Comparison of ENCODE assay signal across 9 cellular contexts in the genomic region with DNA sequence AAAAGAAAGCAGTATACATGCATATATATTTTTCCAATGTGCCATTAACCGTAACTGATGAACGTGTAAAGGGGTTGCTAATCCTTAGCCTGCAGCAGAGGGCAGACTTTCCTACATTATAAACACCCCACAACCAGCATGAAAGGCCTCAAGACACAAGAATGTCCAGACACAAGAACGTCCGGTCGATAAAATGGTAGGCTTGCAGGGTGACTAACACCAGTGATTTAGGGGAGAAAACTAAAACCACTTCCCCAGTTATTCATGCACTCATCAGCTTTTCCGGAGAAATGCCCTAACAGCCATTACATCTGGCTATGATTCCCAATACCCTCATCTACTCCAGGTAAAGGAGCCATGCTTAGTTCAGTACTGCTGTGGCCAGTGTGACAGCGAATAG. TPM values are rescaled to one million over a fixed set of nuclear protein-coding genes. Genes with fewer than 3 reads are reported as not detected.
DNase-seq lines count a peak whose midpoint lies in the region; ATAC-seq and TF ChIP-seq lines count a peak whose summit lies in the region.
"Had no signal": no experiment of that assay in that cellular context is flagged by ENCODE, and none has a peak within 500 bp of the region (broad histone marks: within the 10 kb centered on the region; RNA-seq: fewer than 3 reads in every experiment).

No MANE protein-coding gene starts in this region.

- no peaks in the 10 kb centered on the region for H3K27me3 Mint-ChIP-seq in activated naive CD4-positive, alpha-beta T cell treated with anti-CD3 and anti-CD28 coated beads, Interleukin-2, amount 10 ng/mL, durations not matched to agents 7 days and 5 days
- no peaks in the 10 kb centered on the region for H3K27me3 Mint-ChIP-seq in activated T-cell treated with anti-CD3 and anti-CD28 coated beads, Interleukin-2, amount 50 U/mL, for 72 hours (ENCODE audit: low read depth)

- H3K36me3 Mint-ChIP-seq in activated naive CD4-positive, alpha-beta T cell treated with anti-CD3 and anti-CD28 coated beads, Interleukin-2, amount 10 ng/mL, durations not matched to agents 7 days and 5 days, result no peaks in the 10 kb centered on the region
- H3K36me3 Mint-ChIP-seq in activated T-cell treated with anti-CD3 and anti-CD28 coated beads, Interleukin-2, amount 50 U/mL, for 72 hours (ENCODE audit: insufficient read depth in 2 of 2), result no peaks in the 10 kb centered on the region

- no peak overlapping the region for H3K4me3 Mint-ChIP-seq in activated naive CD4-positive, alpha-beta T cell treated with anti-CD3 and anti-CD28 coated beads, Interleukin-2, amount 10 ng/mL, durations not matched to agents 7 days and 5 days
- H3K4me3 Mint-ChIP-seq in activated T-cell treated with anti-CD3 and anti-CD28 coated beads, Interleukin-2, amount 50 U/mL, for 72 hours, result no peak overlapping the region

- no peak overlapping the region for H3K4me3 ChIP-seq in choroid plexus epithelial cell (ENCODE audit: low read depth, low read length)
- no peak overlapping the region for H3K4me3 ChIP-seq in mesodermal cell (ENCODE audit: extremely low read depth, insufficient read depth, low read length, poor library complexity, severe bottlenecking)

- no peak overlapping the region for H3K27ac Mint-ChIP-seq in activated naive CD4-positive, alpha-beta T cell treated with anti-CD3 and anti-CD28 coated beads, Interleukin-2, amount 10 ng/mL, durations not matched to agents 7 days and 5 days
- no peak overlapping the region for H3K27ac Mint-ChIP-seq in activated T-cell treated with anti-CD3 and anti-CD28 coated beads, Interleukin-2, amount 50 U/mL, for 72 hours

- peak overlapping the region; percentile 64 for H3K27ac ChIP-seq in mesodermal cell (ENCODE audit: low read depth, low read length, severe bottlenecking)

- TF ChIP-seq CTCF in choroid plexus epithelial cell (conservative IDR thresholded peaks at IDR 0.05; ENCODE audit: low read depth, low read length), result peak; percentile 89

- WGBS in mesodermal cell (ENCODE audit: insufficient coverage in 2 of 2), 2 experiments, result 91 to 92% methylated on average over 1 to 2 of the region's 7 CpGs

- no peaks in the 10 kb centered on the region for H3K9me3 Mint-ChIP-seq in activated naive CD4-positive, alpha-beta T cell treated with anti-CD3 and anti-CD28 coated beads, Interleukin-2, amount 10 ng/mL, durations not matched to agents 7 days and 5 days
- peaks cover 0 to 2% of the 10 kb centered on the region in 2 donors for H3K9me3 Mint-ChIP-seq in activated T-cell treated with anti-CD3 and anti-CD28 coated beads, Interleukin-2, amount 50 U/mL, for 72 hours

- H3K4me1 ChIP-seq in mesodermal cell (ENCODE audit: control insufficient read depth, insufficient read depth, low read length, poor library complexity, severe bottlenecking), result peaks cover 19% of the 10 kb centered on the region

- no peaks in the 10 kb centered on the region for H3K9me3 ChIP-seq in mesodermal cell (ENCODE audit: control insufficient read depth, low read length)

- H3K4me1 Mint-ChIP-seq in activated naive CD4-positive, alpha-beta T cell treated with anti-CD3 and anti-CD28 coated beads, Interleukin-2, amount 10 ng/mL, durations not matched to agents 7 days and 5 days, result no peaks in the 10 kb centered on the region
- no peaks in the 10 kb centered on the region for H3K4me1 Mint-ChIP-seq in activated T-cell treated with anti-CD3 and anti-CD28 coated beads, Interleukin-2, amount 50 U/mL, for 72 hours (ENCODE audit: low read depth)

- CTCF ChIA-PET in activated naive CD4-positive, alpha-beta T cell treated with anti-CD3 and anti-CD28 coated beads, Interleukin-2, amount 10 ng/mL, durations not matched to agents 7 days and 5 days (lab: Charles Lee), result no interaction called here

- no peaks in the 10 kb centered on the region for H3K36me3 ChIP-seq in mesodermal cell (ENCODE audit: control insufficient read depth, insufficient read depth, low read length)

- no peak for ATAC-seq in activated T-cell treated with anti-CD3 and anti-CD28 coated beads, Interleukin-2, amount 50 U/mL, for 72 hours (replicated peaks in 1 of 2)
- ATAC-seq in HG02870 (IDR thresholded peaks at IDR 0.05; ENCODE audit: unreplicated experiment), result no peak

- DNase-seq in GM04503 (ENCODE audit: low read depth) (peak; percentile 89), NCI-H526 treated with DMSO at 0.1 percent for 48 hours (lab: John Stamatoyannopoulos, UW) (peak; percentile 18), choroid plexus epithelial cell (ENCODE audit: low read depth) (peak; percentile 96), CD1c-positive myeloid dendritic cell (ENCODE audit: extremely low spot score) (no peak)
- no peak for DNase-seq in activated naive CD4-positive, alpha-beta T cell treated with anti-CD3 and anti-CD28 coated beads, Interleukin-2, amount 10 ng/mL, durations not matched to agents 7 days and 5 days
- DNase-seq in activated T-cell treated with anti-CD3 and anti-CD28 coated beads, Interleukin-2, amount 50 U/mL, for 72 hours, result no peak

RNA-seq across cellular contexts. Expression of gene LRTM1, which starts 57.4 kb away (rescaled TPM):
- polyA plus RNA-seq in mesodermal cell (2013, experiment 1 of 2), result not detected
- not detected for polyA plus RNA-seq in mesodermal cell (2013, experiment 2 of 2)
- not detected for total RNA-seq in activated T-cell treated with anti-CD3 and anti-CD28 coated beads, Interleukin-2, amount 50 U/mL, for 72 hours
- polyA plus RNA-seq: urinary bladder had no signal

Comparison
In these comparisons a context has a peak if more than half of its experiments do, and no peak if none do; other contexts are left out.
1. DNase-seq: peak in GM04503 (single experiment), NCI-H526 treated with DMSO at 0.1 percent for 48 hours (single experiment) and choroid plexus epithelial cell (single experiment); none in activated naive CD4-positive, alpha-beta T cell treated with anti-CD3 and anti-CD28 coated beads, Interleukin-2, amount 10 ng/mL, durations not matched to agents 7 days and 5 days (single experiment), CD1c-positive myeloid dendritic cell (single experiment) and activated T-cell treated with anti-CD3 and anti-CD28 coated beads, Interleukin-2, amount 50 U/mL, for 72 hours (0 of 2).